In the genomic region with DNA sequence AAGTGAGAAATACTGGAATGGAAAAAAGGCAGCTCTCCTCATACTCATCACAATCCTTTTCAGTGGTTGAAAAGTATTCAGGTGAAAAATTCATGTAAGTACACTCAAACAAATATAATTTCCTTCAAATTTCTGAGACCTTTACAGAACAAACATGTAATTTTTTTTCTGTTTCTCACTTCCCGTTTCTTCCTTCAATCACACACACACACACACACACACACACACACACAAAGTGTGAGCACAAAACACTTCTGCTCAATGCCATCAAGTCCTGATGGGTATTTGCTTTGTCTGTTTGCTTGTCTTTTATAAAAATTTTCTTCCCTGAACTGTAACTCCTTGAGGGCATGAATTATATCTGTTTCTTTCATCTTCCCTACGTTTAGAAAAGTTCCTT, we compare ENCODE assay signal across 29 cellular contexts.
"Had no signal": no experiment of that assay in that cellular context is flagged by ENCODE, and none has a peak within 500 bp of the region (broad histone marks: within the 10 kb centered on the region; RNA-seq: fewer than 3 reads in every experiment).

No MANE protein-coding gene starts in this region.

- H3K4me3 Mint-ChIP-seq: mesothelial cell of epicardium; naive B cell; natural killer cell treated with Interleukin-12 subunit alpha and Interleukin-12 subunit beta and Interleukin-15 and Interleukin-18, amount 100 ng/mL, for 72 hours; neural crest cell; stimulated activated effector memory CD8-positive, alpha-beta T cell treated with anti-CD3 and anti-CD28 coated beads, Interleukin-12 subunit alpha, Interleukin-12 subunit beta, amount 100 ng/mL, for 72 hours had no signal

- H3K27ac Mint-ChIP-seq: mesothelial cell of epicardium; natural killer cell treated with Interleukin-12 subunit alpha and Interleukin-12 subunit beta and Interleukin-15 and Interleukin-18, amount 100 ng/mL, for 72 hours; stimulated activated effector memory CD8-positive, alpha-beta T cell treated with anti-CD3 and anti-CD28 coated beads, Interleukin-12 subunit alpha, Interleukin-12 subunit beta, amount 100 ng/mL, for 72 hours had no signal

- H3K36me3 ChIP-seq: esophagus squamous epithelium, heart right ventricle, left lung, neutrophil, prostate gland, sigmoid colon, tibial artery, upper lobe of left lung had no signal

- H3K4me1 Mint-ChIP-seq: neural crest cell; stimulated activated effector memory CD8-positive, alpha-beta T cell treated with anti-CD3 and anti-CD28 coated beads, Interleukin-12 subunit alpha, Interleukin-12 subunit beta, amount 100 ng/mL, for 72 hours had no signal

- H3K4me3 ChIP-seq: coronary artery, esophagus squamous epithelium, heart right ventricle, left lung, mucosa of descending colon, prostate gland, sigmoid colon, testis, tibial artery, upper lobe of left lung had no signal

- H3K4me1 ChIP-seq: esophagus squamous epithelium, heart right ventricle, parathyroid adenoma, prostate gland, sigmoid colon, testis, tibial artery, upper lobe of left lung had no signal

- H3K27me3 Mint-ChIP-seq: natural killer cell treated with Interleukin-12 subunit alpha and Interleukin-12 subunit beta and Interleukin-15 and Interleukin-18, amount 100 ng/mL, for 72 hours had no signal

- DNase-seq: dermis blood vessel endothelial cell; effector memory CD4-positive, alpha-beta T cell; esophagus squamous epithelium; foreskin melanocyte; glutamatergic neuron; heart right ventricle; hippocampal formation; left cardiac atrium; left lung; mesenchymal stem cell; mucosa of descending colon; naive B cell; right cardiac atrium; sigmoid colon; stimulated activated CD4-positive, alpha-beta T cell treated with anti-CD3 and anti-CD28 coated beads, Interleukin-2, amount 100 ng/mL, for 24 hours; stimulated activated CD4-positive, alpha-beta T cell treated with anti-CD3 and anti-CD28 coated beads, Interleukin-4, amount 100 ng/mL, for 24 hours; stimulated activated naive CD8-positive, alpha-beta T cell treated with anti-CD3 and anti-CD28 coated beads, Interleukin-15, Interleukin-2, amounts not matched to agents 100 U/mL and 50 U/mL, for 24 hours; substantia nigra; testis; tibial artery; upper lobe of left lung had no signal

- ATAC-seq: heart right ventricle; left cardiac atrium; left lung; mucosa of descending colon; natural killer cell treated with Interleukin-12 subunit alpha and Interleukin-12 subunit beta and Interleukin-15 and Interleukin-18, amount 100 ng/mL, for 72 hours; right cardiac atrium; stimulated activated effector memory CD8-positive, alpha-beta T cell treated with anti-CD3 and anti-CD28 coated beads, Interleukin-12 subunit alpha, Interleukin-12 subunit beta, amount 100 ng/mL, for 72 hours; stimulated activated naive CD8-positive, alpha-beta T cell treated with anti-CD3 and anti-CD28 coated beads, Interleukin-15, Interleukin-2, amounts not matched to agents 100 U/mL and 50 U/mL, for 24 hours had no signal

- H3K9me3 ChIP-seq: esophagus squamous epithelium, left lung, mucosa of descending colon, neutrophil, prostate gland, sigmoid colon, testis, tibial artery, upper lobe of left lung had no signal

- H3K36me3 Mint-ChIP-seq: mesothelial cell of epicardium; naive B cell; natural killer cell treated with Interleukin-12 subunit alpha and Interleukin-12 subunit beta and Interleukin-15 and Interleukin-18, amount 100 ng/mL, for 72 hours; stimulated activated effector memory CD8-positive, alpha-beta T cell treated with anti-CD3 and anti-CD28 coated beads, Interleukin-12 subunit alpha, Interleukin-12 subunit beta, amount 100 ng/mL, for 72 hours had no signal

- H3K27me3 ChIP-seq: esophagus squamous epithelium, heart right ventricle, left lung, neutrophil, testis, tibial artery, upper lobe of left lung had no signal

- H3K27ac ChIP-seq: coronary artery, esophagus squamous epithelium, heart right ventricle, left lung, neutrophil, parathyroid adenoma, prostate gland, sigmoid colon, testis, tibial artery, upper lobe of left lung had no signal
